Comparison of ENCODE assay signal across 8 cellular contexts in the genomic region with DNA sequence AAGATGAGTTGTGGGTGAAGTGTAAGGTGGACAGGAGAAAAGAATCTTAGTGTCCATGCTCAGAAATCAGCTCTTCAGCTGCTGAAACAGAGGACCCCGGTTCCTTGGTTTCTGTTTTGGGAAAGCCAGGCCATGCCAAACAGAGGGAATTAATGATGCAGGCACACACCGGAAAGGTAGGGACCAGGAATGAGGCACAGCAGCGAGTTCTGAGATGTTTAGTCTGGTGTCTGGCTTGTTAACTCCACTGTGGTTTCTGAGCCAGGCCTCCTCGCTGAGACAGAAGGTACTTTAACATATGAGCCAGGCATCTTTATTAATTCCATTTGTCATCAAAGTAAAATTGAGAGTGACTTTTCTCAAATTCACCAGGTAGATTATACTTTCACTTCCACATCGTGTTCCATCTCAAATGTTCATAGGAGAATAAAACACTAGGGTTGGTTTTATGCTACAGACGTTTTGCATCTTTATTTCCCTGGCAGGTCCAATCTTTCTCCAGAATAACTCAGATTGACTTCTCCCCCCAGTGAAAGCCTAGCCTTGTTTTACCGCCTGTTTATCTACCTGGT. TPM values are rescaled to one million over a fixed set of nuclear protein-coding genes. Genes with fewer than 3 reads are reported as not detected.
DNase-seq lines count a peak whose midpoint lies in the region; ATAC-seq and TF ChIP-seq lines count a peak whose summit lies in the region.

No MANE protein-coding gene starts in this region.

- DNase-seq in dorsolateral prefrontal cortex (no peak), retinal pigment epithelial cell (ENCODE audit: low read depth) (no peak), dermis blood vessel endothelial cell (no peak), NCI-H2107 (lab: John Stamatoyannopoulos, UW) (no peak)

- intact Hi-C loops in dorsolateral prefrontal cortex (cut with DNase I): loop anchor here (2.0 to 5.0 kb wide), 3 partner anchors 33 to 94 kb away; no protein-coding TSS in a partner anchor

- ATAC-seq in GM21447 (IDR thresholded peaks at IDR 0.05; ENCODE audit: unreplicated experiment) (no peak), GM18517 (IDR thresholded peaks at IDR 0.05; ENCODE audit: unreplicated experiment) (no peak)

- peak overlapping the region; percentile 68 for H3K9ac ChIP-seq in ES-I3 (ENCODE audit: low read depth, low read length)

- H3K36me3 ChIP-seq in ES-I3 (ENCODE audit: insufficient read depth, low read length): peaks cover 11% of the 10 kb centered on the region

- peak overlapping the region in 58 of 59 donors; percentile 61 to 85 (median 73) for H3K4me3 ChIP-seq in dorsolateral prefrontal cortex
- peak overlapping the region; percentile 70 for H3K4me3 ChIP-seq in retinal pigment epithelial cell (ENCODE audit: low read length)

- H3K27ac ChIP-seq in VCaP: peak overlapping the region; percentile 76
- peak overlapping the region in 56 of 59 donors; percentile 17 to 90 (median 84) for H3K27ac ChIP-seq in dorsolateral prefrontal cortex

- TF ChIP-seq CTCF in VCaP (conservative IDR thresholded peaks at IDR 0.05): no peak
- no peak for TF ChIP-seq CTCF in dorsolateral prefrontal cortex (IDR thresholded peaks at IDR 0.05 in 54 of 56, conservative IDR thresholded peaks at IDR 0.05 in 2 of 56; ENCODE audit: low read depth in 1 of 56, partially characterized antibody in 56 of 56)
- TF ChIP-seq CTCF in retinal pigment epithelial cell (conservative IDR thresholded peaks at IDR 0.05; ENCODE audit: low read depth, low read length): no peak

- H3K9me3 ChIP-seq in ES-I3 (ENCODE audit: control insufficient read depth, insufficient read depth, low read length): no peaks in the 10 kb centered on the region

- peaks cover 31% of the 10 kb centered on the region for H3K4me1 ChIP-seq in ES-I3 (ENCODE audit: insufficient read depth, low read length)

- H3K27me3 ChIP-seq in dorsolateral prefrontal cortex: no peaks in the 10 kb centered on the region

RNA-seq across cellular contexts. Expression of a gene that starts 23.5 kb away (rescaled TPM):
- total RNA-seq in dorsolateral prefrontal cortex (100 to 1,000 TPM in 1 of 120 experiments, 10 to 100 TPM in 119; 24.3 to 104 (median 44.2) TPM), dermis blood vessel endothelial cell (18.5 and 22.4 TPM in 2 replicates)
